Comparison of ENCODE assay signal across 9 cellular contexts in genomic region chr11:45148276-45148675, GRCh38. TPM values are rescaled to one million over a fixed set of nuclear protein-coding genes. Genes with fewer than 3 reads are reported as not detected.
DNase-seq lines count a peak whose midpoint lies in the region; ATAC-seq, FAIRE-seq and TF ChIP-seq lines count a peak whose summit lies in the region.
"Had no signal": no experiment of that assay in that cellular context is flagged by ENCODE, and none has a peak within 500 bp of the region (broad histone marks: within the 10 kb centered on the region; RNA-seq: fewer than 3 reads in every experiment).

No MANE protein-coding gene starts in this region.

- H3T11ph ChIP-seq in H9 (ENCODE audit: low read length), result no peak overlapping the region

- no peak overlapping the region for H3K56ac ChIP-seq in H9 (ENCODE audit: insufficient read length, low read depth, low read length)

- H3K4me3 ChIP-seq in PC-9, result peak overlapping the region; percentile 78; the same call in 1 of the 2 replicates

- H3K27ac Mint-ChIP-seq in H9 (no peak overlapping the region), endothelial cell (ENCODE audit: unreplicated experiment) (no peak overlapping the region), progenitor cell of endocrine pancreas (peak overlapping the region; percentile 96)

- H3K4ac ChIP-seq in H9 (ENCODE audit: low read depth, low read length), result no peak overlapping the region

- intact Hi-C loops in PC-9 (cut with micrococcal nuclease; ENCODE audit: unreplicated experiment), result no loop called here

- DNase-seq in H9, result peak; percentile 6
- no peak for DNase-seq in PC-9
- DNase-seq in endothelial cell (ENCODE audit: low spot score), result no peak
- DNase-seq in progenitor cell of endocrine pancreas (ENCODE audit: low spot score, unreplicated experiment), result no peak
- no peak for DNase-seq in GM19239 (ENCODE audit: insufficient read length, low spot score)
- DNase-seq in NCI-H1092 (lab: John Stamatoyannopoulos, UW), result no peak
- DNase-seq: Peyer's patch had no signal

- H3K23me2 ChIP-seq in H9 (ENCODE audit: insufficient read length, low read depth, low read length, poor library complexity, severe bottlenecking), result peaks cover 13% of the 10 kb centered on the region

- no peak for ATAC-seq in GM21825 (IDR thresholded peaks at IDR 0.05; ENCODE audit: unreplicated experiment)
- ATAC-seq: activated CD4-positive, CD25-positive, alpha-beta regulatory T cell treated with anti-CD3 and anti-CD28 coated beads, Interleukin-2, amount 50 U/mL, for 24 hours had no signal

- H2AFZ ChIP-seq in H9 (ENCODE audit: low read length), result no peak overlapping the region
- H2AFZ ChIP-seq in PC-9, result no peak overlapping the region

- H3K9me3 ChIP-seq in H9 (ENCODE audit: control insufficient read depth, low read depth, low read length), result no peaks in the 10 kb centered on the region
- H3K9me3 ChIP-seq in PC-9 (ENCODE audit: insufficient read depth, low read depth), result no peaks in the 10 kb centered on the region
- H3K9me3 ChIP-seq: Peyer's patch had no signal

- H2BK15ac ChIP-seq in H9 (ENCODE audit: low read depth, low read length), result no peak overlapping the region

- H3K9ac ChIP-seq in H9 (ENCODE audit: extremely low read depth, insufficient read length, low read length), result no peak overlapping the region

- H3K18ac ChIP-seq in H9 (ENCODE audit: insufficient read length, low read depth, low read length), result no peak overlapping the region

- no peak overlapping the region for H2BK20ac ChIP-seq in H9 (ENCODE audit: low read depth, low read length, poor library complexity, severe bottlenecking)

- H4K5ac ChIP-seq in H9 (ENCODE audit: insufficient read length, low read depth, low read length), result no peak overlapping the region

- peaks cover 7% of the 10 kb centered on the region for H3K79me1 ChIP-seq in H9 (ENCODE audit: insufficient read depth, low read depth, low read length, poor library complexity, severe bottlenecking)

- H4K8ac ChIP-seq in H9 (replicated peaks; ENCODE audit: insufficient read length, low read depth, low read length), result no peak overlapping the region

- H3K27me3 Mint-ChIP-seq in H9 (ENCODE audit: low read depth) (peaks cover 35% of the 10 kb centered on the region), endothelial cell (ENCODE audit: unreplicated experiment) (peaks cover 28% of the 10 kb centered on the region), progenitor cell of endocrine pancreas (peaks cover 27% of the 10 kb centered on the region)

- H3K27ac ChIP-seq in H9 (ENCODE audit: insufficient read length, low read depth, low read length), result no peak overlapping the region
- no peak overlapping the region for H3K27ac ChIP-seq in PC-9

- H3K4me3 Mint-ChIP-seq in H9, result peak overlapping the region; percentile 78 to 91
- peak overlapping the region; percentile 92 for H3K4me3 Mint-ChIP-seq in endothelial cell (ENCODE audit: unreplicated experiment)
- H3K4me3 Mint-ChIP-seq in progenitor cell of endocrine pancreas (ENCODE audit: low read depth), result peak overlapping the region; percentile 87

- TF ChIP-seq CTCF in H9 (conservative IDR thresholded peaks at IDR 0.05) (no peak), PC-9 (conservative IDR thresholded peaks at IDR 0.05) (no peak), endothelial cell (IDR thresholded peaks at IDR 0.05; ENCODE audit: unreplicated experiment) (no peak), progenitor cell of endocrine pancreas (IDR thresholded peaks at IDR 0.05; ENCODE audit: unreplicated experiment) (no peak)

- no peaks in the 10 kb centered on the region for H3K36me3 ChIP-seq in PC-9 (ENCODE audit: low read depth)
- H3K36me3 ChIP-seq: Peyer's patch had no signal

- H3K4me1 Mint-ChIP-seq in H9 (peaks cover 17 to 20% of the 10 kb centered on the region in 2 experiments), endothelial cell (ENCODE audit: unreplicated experiment) (peaks cover 23% of the 10 kb centered on the region), progenitor cell of endocrine pancreas (ENCODE audit: low read depth) (peaks cover 23% of the 10 kb centered on the region)

- no CpG with 5 or more reads among the region's 7 CpGs for WGBS in H9 (ENCODE audit: extremely low coverage, insufficient read length, low lambda C conversion rate)

- H4K20me1 ChIP-seq in H9 (ENCODE audit: control insufficient read depth, insufficient read depth, insufficient read length) (no peaks in the 10 kb centered on the region), PC-9 (ENCODE audit: insufficient read depth) (no peaks in the 10 kb centered on the region)

- BruUV-seq in PC-9 (replicated peaks; lab: Mats Ljungman, UMichigan), result no TSS peak

- no peaks in the 10 kb centered on the region for H3K9me2 ChIP-seq in PC-9 (ENCODE audit: insufficient read depth)

- no peak overlapping the region for H3K14ac ChIP-seq in H9 (ENCODE audit: insufficient read depth, low read length)

- no peak overlapping the region for H2BK5ac ChIP-seq in H9 (ENCODE audit: insufficient read length, low read length)

- H3K27me3 ChIP-seq in H9 (ENCODE audit: insufficient read depth, low read length) (no peaks in the 10 kb centered on the region; the same call in 1 of the 2 replicates), PC-9 (ENCODE audit: insufficient read depth, low read depth) (peaks cover 15% of the 10 kb centered on the region; the same call in 1 of the 2 replicates)
- H3K27me3 ChIP-seq: Peyer's patch had no signal

- POLR2A ChIA-PET in PC-9 (lab: Charles Lee; ENCODE audit: unreplicated experiment), result no interaction called here

- CTCF ChIA-PET in PC-9 (lab: Charles Lee), result no interaction called here

- H3K4me2 ChIP-seq in H9 (ENCODE audit: insufficient read depth, insufficient read length, low read length) (peak overlapping the region; percentile 81), PC-9 (peak overlapping the region; percentile 85)

- H4K91ac ChIP-seq in H9 (ENCODE audit: insufficient read length, low read depth, low read length), result no peak overlapping the region

- H3K9me3 Mint-ChIP-seq in H9 (peaks cover 3 to 7% of the 10 kb centered on the region in 2 experiments; a peak in 3 of 5 replicates), endothelial cell (ENCODE audit: unreplicated experiment) (no peaks in the 10 kb centered on the region), progenitor cell of endocrine pancreas (ENCODE audit: low read depth) (no peaks in the 10 kb centered on the region)

- H3K4me1 ChIP-seq in H9 (ENCODE audit: insufficient read depth, low read length) (peaks cover 6% of the 10 kb centered on the region; the same call in 1 of the 2 replicates), PC-9 (replicated peaks; ENCODE audit: insufficient read depth) (peaks cover 13% of the 10 kb centered on the region; the same call in 1 of the 2 replicates)

- H3K23ac ChIP-seq in H9 (ENCODE audit: insufficient read length, low read depth, low read length), result no peak overlapping the region

- no peak for FAIRE-seq in GM19239 (lab: Jason Lieb, UNC)

- no peak overlapping the region for H2BK120ac ChIP-seq in H9 (ENCODE audit: low read depth, low read length, poor library complexity, severe bottlenecking)

- H2AK5ac ChIP-seq in H9 (ENCODE audit: insufficient read length, low read length), result no peak overlapping the region

- no peaks in the 10 kb centered on the region; the same call in 1 of the 2 replicates for H3K79me2 ChIP-seq in H9 (ENCODE audit: insufficient read depth, low read length)
- no peaks in the 10 kb centered on the region; the same call in 1 of the 2 replicates for H3K79me2 ChIP-seq in PC-9 (ENCODE audit: low read depth)

- peaks cover 7 to 14% (median 11%) of the 10 kb centered on the region in 3 experiments; a peak in 5 of 7 replicates for H3K36me3 Mint-ChIP-seq in H9 (ENCODE audit: insufficient read depth in 1 of 3, low read depth in 3 of 3)
- peaks cover 16% of the 10 kb centered on the region for H3K36me3 Mint-ChIP-seq in endothelial cell (ENCODE audit: low read depth, unreplicated experiment)
- H3K36me3 Mint-ChIP-seq in progenitor cell of endocrine pancreas (ENCODE audit: insufficient read depth), result no peaks in the 10 kb centered on the region

- H3F3A ChIP-seq in PC-9 (ENCODE audit: insufficient read depth, low read depth), result no peaks in the 10 kb centered on the region; the same call in 1 of the 2 replicates

- no peak overlapping the region for H2BK12ac ChIP-seq in H9 (ENCODE audit: insufficient read length, low read depth, low read length)

RNA-seq across cellular contexts. Expression of gene PRDM11, which starts 1.8 kb away (rescaled TPM):
- total RNA-seq in H9 (2021), result 11.5 and 12.0 TPM in 2 replicates
- 10.7 and 12.1 TPM in 2 replicates for total RNA-seq in PC-9 (2021)
- total RNA-seq in endothelial cell (ENCODE audit: unreplicated experiment), result 16.0 TPM
- 23.7 and 27.1 TPM in 2 replicates for total RNA-seq in progenitor cell of endocrine pancreas
